In the genomic region with DNA sequence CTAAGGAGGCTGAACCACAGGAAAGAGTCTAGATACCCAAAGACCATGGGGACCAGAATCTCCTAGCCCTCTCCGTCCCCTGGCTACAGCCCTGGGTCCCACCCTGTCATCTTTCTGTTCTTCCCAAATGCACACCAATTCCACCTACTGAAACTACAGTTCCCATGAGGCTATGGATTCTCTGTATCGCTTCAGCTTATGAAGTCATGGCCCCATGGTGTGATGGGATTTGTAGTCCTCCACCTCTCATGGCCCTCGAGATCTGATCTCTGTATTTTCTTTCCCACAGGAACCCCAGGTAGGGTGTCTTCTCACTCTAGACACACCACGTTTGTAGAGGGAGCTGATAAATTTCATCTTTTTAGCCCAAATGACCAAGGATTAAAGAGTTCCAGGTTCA, we compare ENCODE assay signal across 18 cellular contexts. TPM values are rescaled to one million over a fixed set of nuclear protein-coding genes. Genes with fewer than 3 reads are reported as not detected.
DNase-seq lines count a peak whose midpoint lies in the region; ATAC-seq and TF ChIP-seq lines count a peak whose summit lies in the region.
"Had no signal": no experiment of that assay in that cellular context is flagged by ENCODE, and none has a peak within 500 bp of the region (broad histone marks: within the 10 kb centered on the region; RNA-seq: fewer than 3 reads in every experiment).

No MANE protein-coding gene starts in this region.

- no peaks in the 10 kb centered on the region for H3K4me1 ChIP-seq in CD8-positive, alpha-beta T cell (ENCODE audit: insufficient read depth, low read length)
- H3K4me1 ChIP-seq in OCI-LY7 (ENCODE audit: insufficient read depth, low read length, poor library complexity, severe bottlenecking) (no peaks in the 10 kb centered on the region), hepatocyte (ENCODE audit: insufficient read depth) (no peaks in the 10 kb centered on the region)
- H3K4me1 ChIP-seq: vagina had no signal

- H3K4me3 ChIP-seq in CD8-positive, alpha-beta T cell (ENCODE audit: low read depth, low read length), result no peak overlapping the region
- no peak overlapping the region for H3K4me3 ChIP-seq in GM12865 (ENCODE audit: low read depth, low read length)
- no peak overlapping the region for H3K4me3 ChIP-seq in OCI-LY7 (ENCODE audit: low read depth, low read length, poor library complexity, severe bottlenecking)
- H3K4me3 ChIP-seq in hepatocyte, result no peak overlapping the region
- H3K4me3 ChIP-seq: vagina had no signal

- no peak overlapping the region for H2AFZ ChIP-seq in OCI-LY7 (ENCODE audit: low read length)
- no peak overlapping the region for H2AFZ ChIP-seq in hepatocyte

- intact Hi-C loops in CD8-positive, alpha-beta T cell (cut with DNase I, micrococcal nuclease), result no loop called here
- intact Hi-C loops in OCI-LY7 (cut with micrococcal nuclease; ENCODE audit: unreplicated experiment), result no loop called here

- H3K27ac Mint-ChIP-seq in CD8-positive, alpha-beta T cell, result no peak overlapping the region
- no peak overlapping the region for H3K27ac Mint-ChIP-seq in activated naive CD8-positive, alpha-beta T cell treated with anti-CD3 and anti-CD28 coated beads for 36 hours
- H3K27ac Mint-ChIP-seq: brain had no signal

- H3K9me3 ChIP-seq in CD8-positive, alpha-beta T cell (ENCODE audit: low read length), result no peaks in the 10 kb centered on the region
- H3K9me3 ChIP-seq in OCI-LY7 (ENCODE audit: low read length) (no peaks in the 10 kb centered on the region), hepatocyte (ENCODE audit: low read depth) (no peaks in the 10 kb centered on the region)
- H3K9me3 ChIP-seq: vagina had no signal

- peak; percentile 52 for ATAC-seq in CD8-positive, alpha-beta T cell
- no peak for ATAC-seq in HG02885 (IDR thresholded peaks at IDR 0.05; ENCODE audit: poor library complexity, unreplicated experiment)
- ATAC-seq in GM21723 (IDR thresholded peaks at IDR 0.05; ENCODE audit: unreplicated experiment), result no peak
- ATAC-seq: stimulated activated naive CD8-positive, alpha-beta T cell treated with anti-CD3 and anti-CD28 coated beads, Interleukin-15, Interleukin-2, amounts not matched to agents 100 U/mL and 50 U/mL, for 24 hours had no signal

- BruUV-seq in OCI-LY7 (replicated peaks; lab: Mats Ljungman, UMichigan), result no TSS peak

- H3K79me2 ChIP-seq in OCI-LY7 (ENCODE audit: insufficient read depth, low read depth, low read length) (no peaks in the 10 kb centered on the region), hepatocyte (no peaks in the 10 kb centered on the region)

- no peak for DNase-seq in CD8-positive, alpha-beta T cell
- DNase-seq in GM12865 (ENCODE audit: low read depth), result peak; percentile 42
- peak; percentile 62 for DNase-seq in OCI-LY7 (ENCODE audit: low spot score)
- DNase-seq in hepatocyte (ENCODE audit: low spot score), result peak; percentile 2
- DNase-seq in activated naive CD8-positive, alpha-beta T cell treated with anti-CD3 and anti-CD28 coated beads for 36 hours, result no peak
- DNase-seq in cerebellar nuclear complex (lab: John Stamatoyannopoulos, UW), result no peak
- DNase-seq: effector memory CD4-positive, alpha-beta T cell; occipital lobe; SIG-M5; stimulated activated naive CD8-positive, alpha-beta T cell treated with anti-CD3 and anti-CD28 coated beads, Interleukin-15, Interleukin-2, amounts not matched to agents 100 U/mL and 50 U/mL, for 24 hours had no signal

- no peaks in the 10 kb centered on the region for H3K36me3 Mint-ChIP-seq in CD8-positive, alpha-beta T cell
- no peaks in the 10 kb centered on the region for H3K36me3 Mint-ChIP-seq in activated naive CD8-positive, alpha-beta T cell treated with anti-CD3 and anti-CD28 coated beads for 36 hours
- H3K36me3 Mint-ChIP-seq: brain had no signal

- no peak overlapping the region for H3K4me3 Mint-ChIP-seq in CD8-positive, alpha-beta T cell
- H3K4me3 Mint-ChIP-seq in activated naive CD8-positive, alpha-beta T cell treated with anti-CD3 and anti-CD28 coated beads for 36 hours, result no peak overlapping the region
- H3K4me3 Mint-ChIP-seq: brain had no signal

- H3K9me2 ChIP-seq in OCI-LY7 (ENCODE audit: insufficient read depth, low read length) (no peaks in the 10 kb centered on the region), hepatocyte (replicated peaks; ENCODE audit: insufficient read depth) (no peaks in the 10 kb centered on the region)

- no peak for TF ChIP-seq CTCF in CD8-positive, alpha-beta T cell (IDR thresholded peaks at IDR 0.05)
- TF ChIP-seq CTCF in GM12865 (IDR thresholded peaks at IDR 0.05; ENCODE audit: insufficient read depth, low read depth, low read length, missing control alignments) (no peak), OCI-LY7 (conservative IDR thresholded peaks at IDR 0.05; ENCODE audit: low read length) (no peak), hepatocyte (IDR thresholded peaks at IDR 0.05; ENCODE audit: poor library complexity) (no peak)

- H4K20me1 ChIP-seq in OCI-LY7 (ENCODE audit: insufficient read depth, low read length) (no peaks in the 10 kb centered on the region), hepatocyte (ENCODE audit: insufficient read depth, poor library complexity, severe bottlenecking) (no peaks in the 10 kb centered on the region)

- H3K4me2 ChIP-seq in OCI-LY7 (ENCODE audit: low read length), result no peak overlapping the region
- no peak overlapping the region for H3K4me2 ChIP-seq in hepatocyte

- no peaks in the 10 kb centered on the region for H3K36me3 ChIP-seq in CD8-positive, alpha-beta T cell (ENCODE audit: insufficient read depth, low read length)
- H3K36me3 ChIP-seq in OCI-LY7 (ENCODE audit: insufficient read depth, low read length), result no peaks in the 10 kb centered on the region
- H3K36me3 ChIP-seq in hepatocyte (replicated peaks; ENCODE audit: insufficient read depth, low read depth), result no peaks in the 10 kb centered on the region
- H3K36me3 ChIP-seq: vagina had no signal

- H3K4me1 Mint-ChIP-seq in CD8-positive, alpha-beta T cell (ENCODE audit: low read depth), result no peaks in the 10 kb centered on the region
- H3K4me1 Mint-ChIP-seq in activated naive CD8-positive, alpha-beta T cell treated with anti-CD3 and anti-CD28 coated beads for 36 hours, result no peaks in the 10 kb centered on the region
- H3K4me1 Mint-ChIP-seq: brain had no signal

- peaks cover 29% of the 10 kb centered on the region for H3K27me3 Mint-ChIP-seq in CD8-positive, alpha-beta T cell (ENCODE audit: low read depth)
- peaks cover 43% of the 10 kb centered on the region for H3K27me3 Mint-ChIP-seq in activated naive CD8-positive, alpha-beta T cell treated with anti-CD3 and anti-CD28 coated beads for 36 hours

- WGBS in hepatocyte (ENCODE audit: low lambda C conversion rate, missing lambda C conversion rate), result 76% methylated on average over 4 of the region's 4 CpGs

- no peak overlapping the region for H3K27ac ChIP-seq in CD8-positive, alpha-beta T cell (ENCODE audit: low read depth, low read length)
- H3K27ac ChIP-seq in OCI-LY7 (ENCODE audit: low read depth, low read length, poor library complexity, severe bottlenecking), result no peak overlapping the region
- H3K27ac ChIP-seq in hepatocyte, result no peak overlapping the region
- H3K27ac ChIP-seq: C4-2B, vagina had no signal

- CTCF ChIA-PET in CD8-positive, alpha-beta T cell (lab: Charles Lee), result no interaction called here
- CTCF ChIA-PET in OCI-LY7 (lab: Charles Lee; ENCODE audit: unreplicated experiment), result no interaction called here

- POLR2A ChIA-PET in CD8-positive, alpha-beta T cell (lab: Charles Lee), result no interaction called here
- POLR2A ChIA-PET in OCI-LY7 (lab: Charles Lee), result interaction anchor here (0.6 kb wide), 1 partner anchor 138 kb away, joined by 3 read pairs; no protein-coding TSS in a partner anchor

- no peaks in the 10 kb centered on the region for H3K27me3 ChIP-seq in CD8-positive, alpha-beta T cell (ENCODE audit: insufficient read depth, low read length)
- no peaks in the 10 kb centered on the region for H3K27me3 ChIP-seq in hepatocyte
- H3K27me3 ChIP-seq: vagina had no signal

- no peaks in the 10 kb centered on the region for H3K9me3 Mint-ChIP-seq in CD8-positive, alpha-beta T cell
- H3K9me3 Mint-ChIP-seq in activated naive CD8-positive, alpha-beta T cell treated with anti-CD3 and anti-CD28 coated beads for 36 hours, result no peaks in the 10 kb centered on the region

RNA-seq across cellular contexts. Expression of a gene that starts 11.8 kb away (rescaled TPM):
- total RNA-seq in CD8-positive, alpha-beta T cell, result not detected
- not detected in 2 replicates for total RNA-seq in OCI-LY7 (2014; rRNA removed; shearing (Covaris generic))
- total RNA-seq in OCI-LY7 (2022), result not detected in 2 replicates
- 30.9 and 31.5 TPM in 2 replicates for total RNA-seq in hepatocyte
- polyA plus RNA-seq in hepatocyte, result 7.2 and 7.3 TPM in 2 replicates
- not detected for total RNA-seq in activated naive CD8-positive, alpha-beta T cell treated with anti-CD3 and anti-CD28 coated beads for 36 hours

RNA-seq across cellular contexts. Expression of a gene that starts 17.4 kb away (rescaled TPM):
- total RNA-seq in CD8-positive, alpha-beta T cell, result 1 to 10 TPM; 1.3 to 2.2 TPM
- total RNA-seq in OCI-LY7 (2014; rRNA removed; shearing (Covaris generic)), result 0.44 TPM in 1 of 2 replicates, not detected in the other
- total RNA-seq in OCI-LY7 (2022) (0.84 and 1.3 TPM in 2 replicates), hepatocyte (0.60 and 1.4 TPM in 2 replicates)
- polyA plus RNA-seq in hepatocyte, result 0.86 and 0.98 TPM in 2 replicates
- total RNA-seq in activated naive CD8-positive, alpha-beta T cell treated with anti-CD3 and anti-CD28 coated beads for 36 hours, result not detected
- total RNA-seq: MCF 10A, mesenteric fat pad, skeletal muscle tissue, vagina had no signal

RNA-seq across cellular contexts. Expression of a gene that starts 31.0 kb away (rescaled TPM):
- 1 to 10 TPM; 8.9 to 9.3 TPM for total RNA-seq in CD8-positive, alpha-beta T cell
- total RNA-seq in OCI-LY7 (2014; rRNA removed; shearing (Covaris generic)), result 6.7 and 8.1 TPM in 2 replicates
- total RNA-seq in OCI-LY7 (2022), result 13.7 and 13.8 TPM in 2 replicates
- 18.6 and 21.1 TPM in 2 replicates for total RNA-seq in hepatocyte
- polyA plus RNA-seq in hepatocyte, result 48.6 and 62.3 TPM in 2 replicates
- 1 to 10 TPM; 7.3 to 7.9 TPM for total RNA-seq in activated naive CD8-positive, alpha-beta T cell treated with anti-CD3 and anti-CD28 coated beads for 36 hours

RNA-seq across cellular contexts. Expression of a gene that starts 31.1 kb away (rescaled TPM):
- not detected for total RNA-seq in CD8-positive, alpha-beta T cell
- 0.85 and 2.8 TPM in 2 replicates for total RNA-seq in OCI-LY7 (2014; rRNA removed; shearing (Covaris generic))
- total RNA-seq in OCI-LY7 (2022) (2.2 and 2.5 TPM in 2 replicates), hepatocyte (0.17 and 1.9 TPM in 2 replicates)
- 3.8 and 4.9 TPM in 2 replicates for polyA plus RNA-seq in hepatocyte
- not detected for total RNA-seq in activated naive CD8-positive, alpha-beta T cell treated with anti-CD3 and anti-CD28 coated beads for 36 hours
- total RNA-seq: skeletal muscle tissue had no signal

RNA-seq across cellular contexts. Expression of a gene that starts 40.0 kb away (rescaled TPM):
- total RNA-seq in CD8-positive, alpha-beta T cell, result not detected
- 2.6 TPM in 1 of 2 replicates, not detected in the other for total RNA-seq in OCI-LY7 (2014; rRNA removed; shearing (Covaris generic))
- total RNA-seq in OCI-LY7 (2022), result not detected in 2 replicates
- 1.4 and 2.9 TPM in 2 replicates for total RNA-seq in hepatocyte
- polyA plus RNA-seq in hepatocyte, result 1.4 and 1.6 TPM in 2 replicates
- total RNA-seq in activated naive CD8-positive, alpha-beta T cell treated with anti-CD3 and anti-CD28 coated beads for 36 hours, result under 1 TPM in 1 of 2 experiments, not detected in 1; 0.25 TPM
- total RNA-seq: mesenteric fat pad, occipital lobe, vagina had no signal

Comparison
In these comparisons a context has a peak if more than half of its experiments do, and no peak if none do; other contexts are left out.
1. DNase-seq: peak in GM12865 (single experiment), OCI-LY7 (single experiment) and hepatocyte (single experiment); none in CD8-positive, alpha-beta T cell (0 of 7), activated naive CD8-positive, alpha-beta T cell treated with anti-CD3 and anti-CD28 coated beads for 36 hours (single experiment) and cerebellar nuclear complex (0 of 2).
2. RNA of a gene that starts 11.8 kb away (total RNA-seq): 30.9 to 31.5 TPM in hepatocyte; not detected in OCI-LY7, not detected in activated naive CD8-positive, alpha-beta T cell treated with anti-CD3 and anti-CD28 coated beads for 36 hours and not detected in CD8-positive, alpha-beta T cell; every median in the first group is over 10 times any median in the second.